ENCODE assay signal across 8 cellular contexts in genomic region chr2:239991689-239992314, GRCh38. TPM values are rescaled to one million over a fixed set of nuclear protein-coding genes. Genes with fewer than 3 reads are reported as not detected.
DNase-seq lines count a peak whose midpoint lies in the region; ATAC-seq, FAIRE-seq and TF ChIP-seq lines count a peak whose summit lies in the region.

No MANE protein-coding gene starts in this region.

- H3K4me2 ChIP-seq in OCI-LY1 (ENCODE audit: low read length) = no peak overlapping the region
- no peak overlapping the region for H3K4me2 ChIP-seq in HepG2 (ENCODE audit: low read depth, low read length)

- TF ChIP-seq RAD21 in HepG2 (CRISPR knock-in tag; IDR thresholded peaks at IDR 0.05) = peak; percentile 42; the same call in 1 of the 2 replicates

- in situ Hi-C loops in Caki2 (cut with HindIII; ENCODE audit: low pct_unique_long_range_greater_than_20kb, low sequenced_read_pairs) (no loop called here), HepG2 (cut with HindIII; ENCODE audit: extremely low pct_ligation_motif_present, low pct_unique_long_range_greater_than_20kb) (no loop called here)

- DNase-seq in Caki2 (ENCODE audit: low read depth) (peak; percentile 11), HepG2 (ENCODE audit: low spot score) (peak; percentile 48), ureter (ENCODE audit: low spot score) (peak; percentile 45)

- BruUV-seq in HepG2 (replicated peaks; lab: Mats Ljungman, UMichigan) = no TSS peak

- TF ChIP-seq POLR2A in HepG2 (IDR thresholded peaks at IDR 0.05; ENCODE audit: insufficient read depth in 1 of 2, low read depth in 2 of 2, low read length in 2 of 2) = no peak

- peak; percentile 52 for ATAC-seq in HG03354 (IDR thresholded peaks at IDR 0.05; ENCODE audit: poor library complexity, severe bottlenecking, unreplicated experiment)
- ATAC-seq in HepG2 = peak; percentile 63
- no peak for ATAC-seq in GM19452 (IDR thresholded peaks at IDR 0.05; ENCODE audit: unreplicated experiment)
- no peak for ATAC-seq in GM21825 (IDR thresholded peaks at IDR 0.05; ENCODE audit: unreplicated experiment)

- WGBS in HepG2 (ENCODE audit: low lambda C conversion rate) = 30% methylated on average over 3 of the region's 3 CpGs

- FAIRE-seq in colon (lab: Jason Lieb, UNC) (peak; percentile 72), HepG2 (lab: Jason Lieb, UNC) (peak; percentile 71)

- H3K27me3 ChIP-seq in OCI-LY1 (ENCODE audit: insufficient read depth, low read length) = no peaks in the 10 kb centered on the region
- H3K27me3 ChIP-seq in HepG2 (ENCODE audit: control insufficient read depth in 1 of 2, insufficient read depth in 2 of 2, low read length in 2 of 2) = no peaks in the 10 kb centered on the region

- H3K4me3 ChIP-seq in OCI-LY1 (ENCODE audit: low read depth, low read length, poor library complexity, severe bottlenecking) = no peak overlapping the region
- H3K4me3 ChIP-seq in HepG2 (replicated peaks in 1 of 3; ENCODE audit: insufficient read depth in 1 of 3, low read depth in 2 of 3, low read length in 3 of 3) = no peak overlapping the region

- H3K9ac ChIP-seq in OCI-LY1 (ENCODE audit: low read length) = no peak overlapping the region
- H3K9ac ChIP-seq in HepG2 (ENCODE audit: insufficient read depth, low read depth, low read length) = no peak overlapping the region

- H3K4me1 ChIP-seq in OCI-LY1 (ENCODE audit: insufficient read depth, low read length, severe bottlenecking) (no peaks in the 10 kb centered on the region), HepG2 (ENCODE audit: insufficient read depth, low read length) (no peaks in the 10 kb centered on the region)

- H3K36me3 ChIP-seq in OCI-LY1 (ENCODE audit: insufficient read depth, low read length) (peaks cover 53% of the 10 kb centered on the region), HepG2 (replicated peaks in 1 of 2; ENCODE audit: control insufficient read depth in 1 of 2, insufficient read depth in 2 of 2, low read length in 2 of 2) (peaks cover 26 to 53% of the 10 kb centered on the region in 2 experiments)

- no peaks in the 10 kb centered on the region for H3K9me2 ChIP-seq in OCI-LY1 (ENCODE audit: low read depth, low read length)

- no peaks in the 10 kb centered on the region for H3F3A ChIP-seq in OCI-LY1 (ENCODE audit: insufficient read depth, low read length)

- intact Hi-C loops in HepG2 (cut with micrococcal nuclease; ENCODE audit: unreplicated experiment) = loop anchor here (1.0 kb wide), 1 partner anchor 58 kb away; no protein-coding TSS in a partner anchor

- TF ChIP-seq CTCF in OCI-LY1 (IDR thresholded peaks at IDR 0.05; ENCODE audit: low read length) = peak; percentile 89
- peak; percentile 77 for TF ChIP-seq CTCF in HepG2 (CRISPR knock-in tag; IDR thresholded peaks at IDR 0.05)

- POLR2A ChIA-PET in HepG2 (lab: Yijun Ruan, JAX) = no interaction called here

- H4K20me1 ChIP-seq in OCI-LY1 (ENCODE audit: insufficient read depth, low read length) = no peaks in the 10 kb centered on the region
- peaks cover 8% of the 10 kb centered on the region for H4K20me1 ChIP-seq in HepG2 (ENCODE audit: insufficient read depth, low read length)

- no peak for TF ChIP-seq EP300 in HepG2 (IDR thresholded peaks at IDR 0.05; ENCODE audit: low read depth in 2 of 2, low read length in 2 of 2)
- no peak for TF ChIP-seq EP300 in HepG2 (CRISPR knock-in tag; IDR thresholded peaks at IDR 0.05; ENCODE audit: borderline replicate concordance)

- no peaks in the 10 kb centered on the region for H3K9me3 ChIP-seq in OCI-LY1 (ENCODE audit: low read length)
- H3K9me3 ChIP-seq in HepG2 (ENCODE audit: low read length) = no peaks in the 10 kb centered on the region

- CTCF ChIA-PET in HepG2 (lab: Yijun Ruan, JAX; ENCODE audit: low intra/inter-chr PET ratio, low total read pairs) = interaction anchor here (0.9 kb wide), 1 partner anchor 57 kb away, joined by 3 read pairs; no protein-coding TSS in a partner anchor

- H3K79me2 ChIP-seq in OCI-LY1 (ENCODE audit: insufficient read depth, low read length) (no peaks in the 10 kb centered on the region), HepG2 (ENCODE audit: insufficient read depth, low read length) (no peaks in the 10 kb centered on the region)

- H3K27ac ChIP-seq in OCI-LY1 (ENCODE audit: low read depth, low read length, poor library complexity, severe bottlenecking) = no peak overlapping the region
- no peak overlapping the region for H3K27ac ChIP-seq in HepG2 (ENCODE audit: extremely low read length, insufficient read depth, low read length)

- no peak overlapping the region for H2AFZ ChIP-seq in OCI-LY1 (ENCODE audit: low read length)
- H2AFZ ChIP-seq in HepG2 (ENCODE audit: low read length) = no peak overlapping the region

TF ChIP-seq in HepG2, 621 proteins besides CTCF, POLR2A, EP300 and RAD21 (continues in another document):
- no peak for TF ChIP-seq FLYWCH1 (CRISPR knock-in tag; IDR thresholded peaks at IDR 0.05)
- TF ChIP-seq CEBPG (CRISPR knock-in tag; IDR thresholded peaks at IDR 0.05) = peak; percentile 20; the same call in 1 of the 2 replicates
- TF ChIP-seq, protein P1, sequence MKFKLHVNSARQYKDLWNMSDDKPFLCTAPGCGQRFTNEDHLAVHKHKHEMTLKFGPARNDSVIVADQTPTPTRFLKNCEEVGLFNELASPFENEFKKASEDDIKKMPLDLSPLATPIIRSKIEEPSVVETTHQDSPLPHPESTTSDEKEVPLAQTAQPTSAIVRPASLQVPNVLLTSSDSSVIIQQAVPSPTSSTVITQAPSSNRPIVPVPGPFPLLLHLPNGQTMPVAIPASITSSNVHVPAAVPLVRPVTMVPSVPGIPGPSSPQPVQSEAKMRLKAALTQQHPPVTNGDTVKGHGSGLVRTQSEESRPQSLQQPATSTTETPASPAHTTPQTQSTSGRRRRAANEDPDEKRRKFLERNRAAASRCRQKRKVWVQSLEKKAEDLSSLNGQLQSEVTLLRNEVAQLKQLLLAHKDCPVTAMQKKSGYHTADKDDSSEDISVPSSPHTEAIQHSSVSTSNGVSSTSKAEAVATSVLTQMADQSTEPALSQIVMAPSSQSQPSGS (CRISPR knock-in tag; IDR thresholded peaks at IDR 0.05) = 0 out of 2 replicates have a peak, but pooled peaks have one; percentile 22
- no peak for TF ChIP-seq JUN (CRISPR knock-in tag; IDR thresholded peaks at IDR 0.05)
- 0 out of 2 replicates have a peak, but pooled peaks have one; percentile 39 for TF ChIP-seq MIXL1 (CRISPR knock-in tag; IDR thresholded peaks at IDR 0.05)
- TF ChIP-seq HOXD1 (CRISPR knock-in tag; IDR thresholded peaks at IDR 0.05) = no peak
- peak; percentile 69 for TF ChIP-seq STAG1 (CRISPR knock-in tag; IDR thresholded peaks at IDR 0.05)

RNA-seq across cellular contexts. Expression of gene NDUFA10, which starts 33.3 kb away (rescaled TPM):
- total RNA-seq in Caki2 (2014; rRNA removed; shearing (Covaris generic); ENCODE audit: low replicate concordance) = 86.5 and 156 TPM in 2 replicates
- total RNA-seq in HepG2 (2016; rRNA removed; fragmentation: Illumina TruSeq; extraction: Trizol) (225 and 270 TPM in 2 replicates), ureter (130 TPM)
- 68.9 and 69.8 TPM in 2 replicates for total RNA-seq in HepG2 (2016; cell fraction: cytosol; rRNA removed; fragmentation: Illumina TruSeq; extraction: Trizol; ENCODE audit: low read depth)
- 224 and 283 TPM in 2 replicates for total RNA-seq in HepG2 (2016; cell fraction: insoluble cytoplasmic fraction; rRNA removed; fragmentation: Illumina TruSeq; extraction: Trizol)
- total RNA-seq in HepG2 (2016; cell fraction: membrane; rRNA removed; fragmentation: Illumina TruSeq; extraction: Trizol) = 92.8 and 99.0 TPM in 2 replicates
- 97.3 and 118 TPM in 2 replicates for total RNA-seq in HepG2 (2016; cell fraction: nucleus; rRNA removed; fragmentation: Illumina TruSeq; extraction: Trizol)
- 152 and 157 TPM in 2 replicates for polyA plus RNA-seq in HepG2 (2011; rRNA removed)
- 172 and 195 TPM in 2 replicates for polyA plus RNA-seq in HepG2 (2011; cell fraction: cytosol; rRNA removed)
- polyA plus RNA-seq in HepG2 (2011; cell fraction: nucleus; rRNA removed) = 154 and 158 TPM in 2 replicates
- 141 and 153 TPM in 2 replicates for polyA plus RNA-seq in HepG2 (2012)
- polyA plus RNA-seq in HepG2 (2016; cell fraction: cytosol; fragmentation: Illumina TruSeq; extraction: Trizol; ENCODE audit: low read depth) = 36.2 and 39.6 TPM in 2 replicates
- 218 and 228 TPM in 2 replicates for polyA plus RNA-seq in HepG2 (2016; cell fraction: insoluble cytoplasmic fraction; fragmentation: Illumina TruSeq; extraction: Trizol; ENCODE audit: low read depth)
- polyA plus RNA-seq in HepG2 (2016; cell fraction: membrane; fragmentation: Illumina TruSeq; extraction: Trizol; ENCODE audit: low read depth) = 55.6 and 65.3 TPM in 2 replicates
- 112 and 119 TPM in 2 replicates for polyA plus RNA-seq in HepG2 (2016; cell fraction: nucleus; fragmentation: Illumina TruSeq; extraction: Trizol; ENCODE audit: insufficient read depth, low read depth)
- polyA minus RNA-seq in HepG2 (2011; rRNA and poly(A)+ RNA removed; ENCODE audit: low replicate concordance) = 102 and 172 TPM in 2 replicates
- polyA minus RNA-seq in HepG2 (2011; cell fraction: cytosol; rRNA and poly(A)+ RNA removed) = 48.1 and 58.0 TPM in 2 replicates
- polyA minus RNA-seq in HepG2 (2011; cell fraction: nucleus; rRNA and poly(A)+ RNA removed) = 124 and 130 TPM in 2 replicates

RNA-seq across cellular contexts. Expression of gene OR6B2, which starts 38.4 kb away (rescaled TPM):
- total RNA-seq in Caki2 (2014; rRNA removed; shearing (Covaris generic); ENCODE audit: low replicate concordance) = not detected in 2 replicates
- total RNA-seq in HepG2 (2016; rRNA removed; fragmentation: Illumina TruSeq; extraction: Trizol) (not detected in 2 replicates), ureter (not detected)
- total RNA-seq in HepG2 (2016; cell fraction: cytosol; rRNA removed; fragmentation: Illumina TruSeq; extraction: Trizol; ENCODE audit: low read depth) = not detected in 2 replicates
- total RNA-seq in HepG2 (2016; cell fraction: insoluble cytoplasmic fraction; rRNA removed; fragmentation: Illumina TruSeq; extraction: Trizol) = not detected in 2 replicates
- not detected in 2 replicates for total RNA-seq in HepG2 (2016; cell fraction: membrane; rRNA removed; fragmentation: Illumina TruSeq; extraction: Trizol)
- total RNA-seq in HepG2 (2016; cell fraction: nucleus; rRNA removed; fragmentation: Illumina TruSeq; extraction: Trizol) = not detected in 2 replicates
- not detected in 2 replicates for polyA plus RNA-seq in HepG2 (2011; rRNA removed)
- polyA plus RNA-seq in HepG2 (2011; cell fraction: cytosol; rRNA removed) = not detected in 2 replicates
- not detected in 2 replicates for polyA plus RNA-seq in HepG2 (2011; cell fraction: nucleus; rRNA removed)
- polyA plus RNA-seq in HepG2 (2012) = not detected in 2 replicates
- polyA plus RNA-seq in HepG2 (2016; cell fraction: cytosol; fragmentation: Illumina TruSeq; extraction: Trizol; ENCODE audit: low read depth) = not detected in 2 replicates
- not detected in 2 replicates for polyA plus RNA-seq in HepG2 (2016; cell fraction: insoluble cytoplasmic fraction; fragmentation: Illumina TruSeq; extraction: Trizol; ENCODE audit: low read depth)
- not detected in 2 replicates for polyA plus RNA-seq in HepG2 (2016; cell fraction: membrane; fragmentation: Illumina TruSeq; extraction: Trizol; ENCODE audit: low read depth)
- polyA plus RNA-seq in HepG2 (2016; cell fraction: nucleus; fragmentation: Illumina TruSeq; extraction: Trizol; ENCODE audit: insufficient read depth, low read depth) = not detected in 2 replicates
- polyA minus RNA-seq in HepG2 (2011; rRNA and poly(A)+ RNA removed; ENCODE audit: low replicate concordance) = not detected in 2 replicates
- polyA minus RNA-seq in HepG2 (2011; cell fraction: cytosol; rRNA and poly(A)+ RNA removed) = not detected in 2 replicates
- not detected in 2 replicates for polyA minus RNA-seq in HepG2 (2011; cell fraction: nucleus; rRNA and poly(A)+ RNA removed)

Comparison
In these comparisons a context has a peak if more than half of its experiments do, and no peak if none do; other contexts are left out.
1. ATAC-seq: peak in HG03354 (single experiment) and HepG2 (single experiment); none in GM19452 (single experiment) and GM21825 (single experiment).
2. Peak in every context shown above with its lines, with median percentiles within 50 percentile points of each other: DNase-seq.